21 cellular contexts compared by ENCODE assay signal in genomic region chr12:2841056-2841455, GRCh38. TPM values are rescaled to one million over a fixed set of nuclear protein-coding genes. Genes with fewer than 3 reads are reported as not detected.
"Had no signal": no experiment of that assay in that cellular context is flagged by ENCODE, and none has a peak within 500 bp of the region (broad histone marks: within the 10 kb centered on the region; RNA-seq: fewer than 3 reads in every experiment).

No MANE protein-coding gene starts in this region.

- H3K9me3 Mint-ChIP-seq: activated CD4-positive, alpha-beta T cell treated with anti-CD3 and anti-CD28 coated beads, Interleukin-2, amount 10 ng/mL, durations not matched to agents 7 days and 5 days; activated naive CD8-positive, alpha-beta T cell treated with anti-CD3 and anti-CD28 coated beads, Interleukin-2, amount 10 ng/mL, durations not matched to agents 7 days and 5 days; activated T-cell treated with anti-CD3 and anti-CD28 coated beads, Interleukin-2, amount 50 U/mL, for 24 hours; activated T-helper 2 cell treated with anti-CD3 and anti-CD28 coated beads, Interferon-gamma antibody, Interleukin-2, Interleukin-4, amounts not matched to agents 10 μg/mL and 5 μg/mL and 100 μg/mL, durations not matched to agents 14 hours and 24 hours and 36 hours; natural killer cell; stimulated activated effector memory CD8-positive, alpha-beta T cell treated with anti-CD3 and anti-CD28 coated beads, Interleukin-12 subunit alpha, Interleukin-12 subunit beta, amount 100 ng/mL, for 72 hours had no signal

- ATAC-seq: activated CD4-positive, CD25-positive, alpha-beta regulatory T cell treated with anti-CD3 and anti-CD28 coated beads, Interleukin-2, amount 50 U/mL, for 24 hours; activated CD8-positive, alpha-beta T cell treated with anti-CD3 and anti-CD28 coated beads, Interleukin-2, amount 10 ng/mL, durations not matched to agents 7 days and 5 days; body of pancreas; natural killer cell; right lobe of liver; stimulated activated effector memory CD8-positive, alpha-beta T cell treated with anti-CD3 and anti-CD28 coated beads, Interleukin-12 subunit alpha, Interleukin-12 subunit beta, amount 100 ng/mL, for 72 hours had no signal

- H3K27me3 Mint-ChIP-seq: activated CD4-positive, alpha-beta T cell treated with anti-CD3 and anti-CD28 coated beads, Interleukin-2, amount 10 ng/mL, durations not matched to agents 7 days and 5 days; activated naive CD8-positive, alpha-beta T cell treated with anti-CD3 and anti-CD28 coated beads, Interleukin-2, amount 10 ng/mL, durations not matched to agents 7 days and 5 days; activated T-cell treated with anti-CD3 and anti-CD28 coated beads, Interleukin-2, amount 50 U/mL, for 24 hours had no signal

- DNase-seq: activated CD4-positive, alpha-beta T cell treated with anti-CD3 and anti-CD28 coated beads, Interleukin-2, amount 10 ng/mL, durations not matched to agents 7 days and 5 days; activated CD8-positive, alpha-beta T cell treated with anti-CD3 and anti-CD28 coated beads, Interleukin-2, amount 10 ng/mL, durations not matched to agents 7 days and 5 days; activated naive CD4-positive, alpha-beta T cell treated with Interleukin-2 at 50 U/mL for 16 hours; activated naive CD8-positive, alpha-beta T cell treated with anti-CD3 and anti-CD28 coated beads, Interleukin-2, amount 10 ng/mL, durations not matched to agents 7 days and 5 days; activated T-cell treated with anti-CD3 and anti-CD28 coated beads, Interleukin-2, amount 50 U/mL, for 24 hours; body of pancreas; foreskin melanocyte; glutamatergic neuron; hippocampal formation; islet precursor cell; natural killer cell; right lobe of liver; stimulated activated CD4-positive, alpha-beta T cell treated with anti-CD3 and anti-CD28 coated beads, Interleukin-4, amount 100 ng/mL, for 24 hours; T-helper 9 cell had no signal

- H3K4me1 Mint-ChIP-seq: activated CD4-positive, alpha-beta T cell treated with anti-CD3 and anti-CD28 coated beads, Interleukin-2, amount 10 ng/mL, durations not matched to agents 7 days and 5 days; natural killer cell had no signal

- H3K4me3 Mint-ChIP-seq: activated CD4-positive, alpha-beta T cell treated with anti-CD3 and anti-CD28 coated beads, Interleukin-2, amount 10 ng/mL, durations not matched to agents 7 days and 5 days; activated CD8-positive, alpha-beta T cell treated with anti-CD3 and anti-CD28 coated beads, Interleukin-2, amount 10 ng/mL, durations not matched to agents 7 days and 5 days; activated naive CD8-positive, alpha-beta T cell treated with anti-CD3 and anti-CD28 coated beads, Interleukin-2, amount 10 ng/mL, durations not matched to agents 7 days and 5 days; activated T-cell treated with anti-CD3 and anti-CD28 coated beads, Interleukin-2, amount 50 U/mL, for 24 hours; natural killer cell; stimulated activated effector memory CD8-positive, alpha-beta T cell treated with anti-CD3 and anti-CD28 coated beads, Interleukin-12 subunit alpha, Interleukin-12 subunit beta, amount 100 ng/mL, for 72 hours had no signal

- H3K27ac Mint-ChIP-seq: activated CD4-positive, alpha-beta T cell treated with anti-CD3 and anti-CD28 coated beads, Interleukin-2, amount 10 ng/mL, durations not matched to agents 7 days and 5 days; activated CD8-positive, alpha-beta T cell treated with anti-CD3 and anti-CD28 coated beads, Interleukin-2, amount 10 ng/mL, durations not matched to agents 7 days and 5 days; activated naive CD8-positive, alpha-beta T cell treated with anti-CD3 and anti-CD28 coated beads, Interleukin-2, amount 10 ng/mL, durations not matched to agents 7 days and 5 days; activated T-cell treated with anti-CD3 and anti-CD28 coated beads, Interleukin-2, amount 50 U/mL, for 24 hours; activated T-helper 2 cell treated with anti-CD3 and anti-CD28 coated beads, Interferon-gamma antibody, Interleukin-2, Interleukin-4, amounts not matched to agents 10 μg/mL and 5 μg/mL and 100 μg/mL, durations not matched to agents 14 hours and 24 hours and 36 hours; natural killer cell; stimulated activated effector memory CD8-positive, alpha-beta T cell treated with anti-CD3 and anti-CD28 coated beads, Interleukin-12 subunit alpha, Interleukin-12 subunit beta, amount 100 ng/mL, for 72 hours had no signal

RNA-seq across cellular contexts. Expression of gene NRIP2, which starts 6.2 kb away (rescaled TPM):
- total RNA-seq: activated CD4-positive, alpha-beta T cell treated with anti-CD3 and anti-CD28 coated beads, Interleukin-2, amount 10 ng/mL, durations not matched to agents 7 days and 5 days; activated CD8-positive, alpha-beta T cell treated with anti-CD3 and anti-CD28 coated beads, Interleukin-2, amount 10 ng/mL, durations not matched to agents 7 days and 5 days; activated naive CD8-positive, alpha-beta T cell treated with anti-CD3 and anti-CD28 coated beads, Interleukin-2, amount 10 ng/mL, durations not matched to agents 7 days and 5 days; activated T-helper 2 cell treated with anti-CD3 and anti-CD28 coated beads, Interferon-gamma antibody, Interleukin-2, Interleukin-4, amounts not matched to agents 10 μg/mL and 5 μg/mL and 100 μg/mL, durations not matched to agents 14 hours and 24 hours and 36 hours; epithelial cell of proximal tubule; natural killer cell had no signal

RNA-seq across cellular contexts. Expression of gene TEX52, which starts 15.8 kb away (rescaled TPM):
- total RNA-seq: activated T-helper 2 cell treated with anti-CD3 and anti-CD28 coated beads, Interferon-gamma antibody, Interleukin-2, Interleukin-4, amounts not matched to agents 10 μg/mL and 5 μg/mL and 100 μg/mL, durations not matched to agents 14 hours and 24 hours and 36 hours; body of pancreas; epithelial cell of proximal tubule; lung; natural killer cell; right lobe of liver; thoracic aorta; urinary bladder had no signal
- polyA plus RNA-seq: lung, urinary bladder had no signal
